Comparison of ENCODE assay signal across 18 cellular contexts in genomic region chr13:27428160-27428559, GRCh38. TPM values are rescaled to one million over a fixed set of nuclear protein-coding genes. Genes with fewer than 3 reads are reported as not detected.
A peak's percentile ranks its signal among the peaks of the same experiment; 100 is the strongest.
DNase-seq lines count a peak whose midpoint lies in the region; ATAC-seq and TF ChIP-seq lines count a peak whose summit lies in the region.
"Had no signal": no experiment of that assay in that cellular context is flagged by ENCODE, and none has a peak within 500 bp of the region (broad histone marks: within the 10 kb centered on the region; RNA-seq: fewer than 3 reads in every experiment).

No MANE protein-coding gene starts in this region.

- H3K27me3 ChIP-seq in left ventricle myocardium inferior (ENCODE audit: low read depth) = no peaks in the 10 kb centered on the region
- H3K27me3 ChIP-seq: left lung, transverse colon had no signal

- DNase-seq in left ventricle myocardium inferior (no peak), left cardiac atrium (no peak), A172 (ENCODE audit: low spot score) (no peak), NCI-H1930 (lab: John Stamatoyannopoulos, UW) (no peak), DMS 273 treated with DMSO at 0.1 percent for 48 hours (lab: John Stamatoyannopoulos, UW) (no peak)
- DNase-seq in activated CD8-positive, alpha-beta T cell treated with anti-CD3 and anti-CD28 coated beads, Interleukin-2, amount 10 ng/mL, durations not matched to agents 7 days and 5 days = no peak
- no peak for DNase-seq in naive thymus-derived CD8-positive, alpha-beta T cell
- DNase-seq: activated effector memory CD4-positive, alpha-beta T cell treated with anti-CD3 and anti-CD28 coated beads, Interleukin-2, amount 50 U/mL, for 16 hours; AML-193; left lung; MM.1S; NCI-H2029 treated with DMSO at 0.1 percent for 48 hours; NCI-H524 treated with DMSO at 0.1 percent for 48 hours; stimulated activated CD4-positive, alpha-beta T cell treated with anti-CD3 and anti-CD28 coated beads, Interleukin-1b, Interleukin-23, amount 100 ng/mL, for 48 hours; transverse colon had no signal

- no peak overlapping the region for H3K4me3 ChIP-seq in left ventricle myocardium inferior
- H3K4me3 ChIP-seq: left lung, neural progenitor cell had no signal

- intact Hi-C loops in left ventricle myocardium inferior (cut with micrococcal nuclease) (no loop called here), left cardiac atrium (cut with DNase I) (no loop called here)

- CTCF ChIA-PET in activated CD8-positive, alpha-beta T cell treated with anti-CD3 and anti-CD28 coated beads, Interleukin-2, amount 10 ng/mL, durations not matched to agents 7 days and 5 days (lab: Charles Lee) = interaction anchor here (0.6 to 5.5 kb wide), 5 partner anchors 16 to 39 kb away, joined by 3 to 36 read pairs (median 6); partner anchors contain the start of gene MTIF3

- no peaks in the 10 kb centered on the region for H3K9me3 ChIP-seq in left ventricle myocardium inferior (replicated peaks)
- H3K9me3 ChIP-seq: left lung, transverse colon had no signal

- peak overlapping the region; percentile 63 for H3K27ac Mint-ChIP-seq in activated CD8-positive, alpha-beta T cell treated with anti-CD3 and anti-CD28 coated beads, Interleukin-2, amount 10 ng/mL, durations not matched to agents 7 days and 5 days
- peak overlapping the region; percentile 87 to 99 (median 96) for H3K27ac Mint-ChIP-seq in naive thymus-derived CD8-positive, alpha-beta T cell
- H3K27ac Mint-ChIP-seq: neural progenitor cell had no signal

- ATAC-seq in left cardiac atrium (no peak), GM21786 (IDR thresholded peaks at IDR 0.05; ENCODE audit: unreplicated experiment) (no peak)
- no peak for ATAC-seq in activated CD8-positive, alpha-beta T cell treated with anti-CD3 and anti-CD28 coated beads, Interleukin-2, amount 10 ng/mL, durations not matched to agents 7 days and 5 days
- ATAC-seq in naive thymus-derived CD8-positive, alpha-beta T cell = no peak
- ATAC-seq: left lung, Panc1 had no signal

- H3K4me1 Mint-ChIP-seq in activated CD8-positive, alpha-beta T cell treated with anti-CD3 and anti-CD28 coated beads, Interleukin-2, amount 10 ng/mL, durations not matched to agents 7 days and 5 days (ENCODE audit: low read depth) = peaks cover 58% of the 10 kb centered on the region
- H3K4me1 Mint-ChIP-seq in naive thymus-derived CD8-positive, alpha-beta T cell = peaks cover 34 to 82% (median 65%) of the 10 kb centered on the region in 4 donors

- POLR2A ChIA-PET in activated CD8-positive, alpha-beta T cell treated with anti-CD3 and anti-CD28 coated beads, Interleukin-2, amount 10 ng/mL, durations not matched to agents 7 days and 5 days (lab: Charles Lee) = interaction anchor here (5.3 to 6.5 kb wide), 2 partner anchors 16 to 23 kb away, joined by 55 to 156 read pairs; partner anchors contain the start of gene MTIF3
- POLR2A ChIA-PET in naive thymus-derived CD8-positive, alpha-beta T cell (lab: Charles Lee) = interaction anchor here (1.8 to 6.5 kb wide), 4 partner anchors 12 to 711 kb away, joined by 8 to 515 read pairs (median 50); partner anchors contain the start of genes LNX2, MTIF3, PAN3 and POLR1D

- no peaks in the 10 kb centered on the region for H3K27me3 Mint-ChIP-seq in activated CD8-positive, alpha-beta T cell treated with anti-CD3 and anti-CD28 coated beads, Interleukin-2, amount 10 ng/mL, durations not matched to agents 7 days and 5 days (ENCODE audit: low read depth)
- no peaks in the 10 kb centered on the region for H3K27me3 Mint-ChIP-seq in naive thymus-derived CD8-positive, alpha-beta T cell

- H3K36me3 Mint-ChIP-seq in activated CD8-positive, alpha-beta T cell treated with anti-CD3 and anti-CD28 coated beads, Interleukin-2, amount 10 ng/mL, durations not matched to agents 7 days and 5 days (ENCODE audit: low read depth) = peaks cover 64% of the 10 kb centered on the region
- H3K36me3 Mint-ChIP-seq in naive thymus-derived CD8-positive, alpha-beta T cell = peaks cover 19 to 61% (median 27%) of the 10 kb centered on the region in 3 donors

- peaks cover 57% of the 10 kb centered on the region for H3K4me1 ChIP-seq in left ventricle myocardium inferior

- TF ChIP-seq CTCF in left ventricle myocardium inferior (IDR thresholded peaks at IDR 0.05; ENCODE audit: borderline replicate concordance) = no peak

- no peaks in the 10 kb centered on the region for H3K9me3 Mint-ChIP-seq in activated CD8-positive, alpha-beta T cell treated with anti-CD3 and anti-CD28 coated beads, Interleukin-2, amount 10 ng/mL, durations not matched to agents 7 days and 5 days (ENCODE audit: insufficient read depth)
- no peaks in the 10 kb centered on the region for H3K9me3 Mint-ChIP-seq in naive thymus-derived CD8-positive, alpha-beta T cell
- H3K9me3 Mint-ChIP-seq: neural progenitor cell had no signal

- H3K27ac ChIP-seq in left ventricle myocardium inferior (replicated peaks) = peak overlapping the region; percentile 92
- H3K27ac ChIP-seq: neural progenitor cell had no signal

- peaks cover 62% of the 10 kb centered on the region for H3K36me3 ChIP-seq in left ventricle myocardium inferior

- H3K4me3 Mint-ChIP-seq in activated CD8-positive, alpha-beta T cell treated with anti-CD3 and anti-CD28 coated beads, Interleukin-2, amount 10 ng/mL, durations not matched to agents 7 days and 5 days = peak overlapping the region; percentile 32
- H3K4me3 Mint-ChIP-seq in naive thymus-derived CD8-positive, alpha-beta T cell = peak overlapping the region; percentile 36 to 98 (median 60)
- H3K4me3 Mint-ChIP-seq: neural progenitor cell had no signal

RNA-seq across cellular contexts. Expression of gene GTF3A, which starts 3.7 kb away (rescaled TPM):
- total RNA-seq in left ventricle myocardium inferior (176 TPM), left cardiac atrium (100 to 1,000 TPM; 159 to 172 TPM)
- 100 to 1,000 TPM; 227 to 233 TPM for total RNA-seq in activated CD8-positive, alpha-beta T cell treated with anti-CD3 and anti-CD28 coated beads, Interleukin-2, amount 10 ng/mL, durations not matched to agents 7 days and 5 days
- 100 to 1,000 TPM; 238 to 244 TPM for total RNA-seq in naive thymus-derived CD8-positive, alpha-beta T cell
- 100 to 1,000 TPM; 406 to 534 (median 525) TPM for polyA plus RNA-seq in naive thymus-derived CD8-positive, alpha-beta T cell
- 150 and 155 TPM in 2 replicates for total RNA-seq in A172 (2014; rRNA removed; shearing (Covaris generic))

RNA-seq across cellular contexts. Expression of gene MTIF3, which starts 22.2 kb away (rescaled TPM):
- 140 TPM for total RNA-seq in left ventricle myocardium inferior
- 100 to 1,000 TPM in 1 of 2 donors, 10 to 100 TPM in 1; 91.0 to 101 TPM for total RNA-seq in left cardiac atrium
- total RNA-seq in activated CD8-positive, alpha-beta T cell treated with anti-CD3 and anti-CD28 coated beads, Interleukin-2, amount 10 ng/mL, durations not matched to agents 7 days and 5 days = 10 to 100 TPM; 39.9 to 44.7 TPM
- 10 to 100 TPM; 80.7 to 81.7 TPM for total RNA-seq in naive thymus-derived CD8-positive, alpha-beta T cell
- polyA plus RNA-seq in naive thymus-derived CD8-positive, alpha-beta T cell = 10 to 100 TPM; 46.6 to 69.2 (median 60.8) TPM
- 77.4 and 113 TPM in 2 replicates for total RNA-seq in A172 (2014; rRNA removed; shearing (Covaris generic))
